8 cellular contexts compared by ENCODE assay signal in the genomic region with DNA sequence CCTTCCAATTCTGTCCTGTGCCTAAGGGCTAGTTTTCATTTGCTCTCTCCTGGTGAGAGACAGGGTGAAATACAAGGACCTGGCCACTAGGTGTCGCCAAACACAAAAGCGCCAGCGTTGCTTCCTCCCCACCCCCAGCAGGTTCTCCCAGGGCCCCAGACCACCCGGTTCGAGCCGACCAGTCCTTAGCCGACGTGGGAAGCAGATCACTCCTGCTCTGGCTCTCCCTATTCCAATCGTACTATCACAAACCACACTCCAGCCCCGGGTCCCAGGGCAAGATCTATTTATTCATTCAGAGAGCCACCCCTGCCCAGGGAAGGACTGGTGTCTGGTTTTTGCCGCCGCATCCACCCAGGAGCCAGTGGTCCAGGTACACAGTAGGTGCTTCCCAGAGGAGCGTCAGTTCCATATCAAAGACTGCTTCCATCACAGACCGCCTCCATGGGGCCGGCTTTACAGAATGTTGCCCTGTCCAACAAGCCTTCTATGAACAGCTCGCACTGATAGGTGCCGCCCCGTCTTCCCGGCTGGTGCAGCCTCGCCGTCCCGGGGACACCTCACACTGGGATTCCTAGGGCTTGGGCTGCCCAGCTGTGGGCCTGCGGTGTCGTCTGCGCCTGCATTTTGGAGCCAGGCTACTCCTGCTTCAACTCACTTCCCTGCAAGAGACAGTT. TPM values are rescaled to one million over a fixed set of nuclear protein-coding genes. Genes with fewer than 3 reads are reported as not detected.
A peak's percentile ranks its signal among the peaks of the same experiment; 100 is the strongest.
DNase-seq lines count a peak whose midpoint lies in the region; ATAC-seq and TF ChIP-seq lines count a peak whose summit lies in the region.

No MANE protein-coding gene starts in this region.

- TF ChIP-seq CTCF in foreskin keratinocyte (conservative IDR thresholded peaks at IDR 0.05), result peak; percentile 95

- no peaks in the 10 kb centered on the region for H3K27me3 ChIP-seq in foreskin keratinocyte
- H3K27me3 ChIP-seq in neuron (ENCODE audit: insufficient read depth, low read length), result no peaks in the 10 kb centered on the region

- H3K36me3 ChIP-seq in neuron (ENCODE audit: insufficient read depth, low read length), result peaks cover 9% of the 10 kb centered on the region

- in situ Hi-C loops in KBM-7 (cut with MboI; ENCODE audit: low pct_unique_long_range_greater_than_20kb, low sequenced_read_pairs), result no loop called here

- H3K9me3 ChIP-seq in neuron (ENCODE audit: low read length), result no peaks in the 10 kb centered on the region

- peaks cover 36% of the 10 kb centered on the region for H3K4me1 ChIP-seq in foreskin keratinocyte
- H3K4me1 ChIP-seq in neuron (ENCODE audit: insufficient read depth, low read length), result no peaks in the 10 kb centered on the region

- ATAC-seq in foreskin keratinocyte, result peak; percentile 28
- ATAC-seq in HG03139 (IDR thresholded peaks at IDR 0.05; ENCODE audit: unreplicated experiment), result no peak

- peak; percentile 30 for DNase-seq in GM04504 (ENCODE audit: low read depth)
- DNase-seq in KBM-7, result peak; percentile 90
- DNase-seq in RPMI8226, result peak; percentile 75
- peak; percentile 61 for DNase-seq in activated T-helper 9 cell treated with anti-CD3 and anti-CD28 coated beads, Interleukin-2, amount 50 U/mL, for 16 hours (ENCODE audit: low read depth)
- DNase-seq in foreskin keratinocyte, result no peak
- DNase-seq in stromal cell of bone marrow (ENCODE audit: low read depth), result peak; percentile 32

- H3K27ac ChIP-seq in foreskin keratinocyte, result no peak overlapping the region

- H2AFZ ChIP-seq in neuron (ENCODE audit: low read depth, low read length), result peak overlapping the region; percentile 8

- no peak overlapping the region for H3K4me3 ChIP-seq in neuron (ENCODE audit: low read length)

RNA-seq across cellular contexts. Expression of a gene that starts 35.0 kb away (rescaled TPM):
- total RNA-seq in foreskin keratinocyte, result 136 and 150 TPM in 2 replicates
- 163 and 183 TPM in 2 replicates for polyA plus RNA-seq in foreskin keratinocyte

RNA-seq across cellular contexts. Expression of a gene that starts 51.3 kb away (rescaled TPM):
- 287 and 346 TPM in 2 replicates for total RNA-seq in foreskin keratinocyte
- polyA plus RNA-seq in foreskin keratinocyte, result 237 and 287 TPM in 2 replicates

Comparison
In these comparisons a context has a peak if more than half of its experiments do, and no peak if none do; other contexts are left out.
1. DNase-seq: peak in GM04504 (single experiment), KBM-7 (single experiment), RPMI8226 (single experiment), activated T-helper 9 cell treated with anti-CD3 and anti-CD28 coated beads, Interleukin-2, amount 50 U/mL, for 16 hours (single experiment) and stromal cell of bone marrow (single experiment); none in foreskin keratinocyte (0 of 2).